11 cellular contexts compared by ENCODE assay signal in genomic region chr13:33721719-33722118, GRCh38.
A peak's percentile ranks its signal among the peaks of the same experiment; 100 is the strongest.
DNase-seq lines count a peak whose midpoint lies in the region; ATAC-seq and TF ChIP-seq lines count a peak whose summit lies in the region.
"Had no signal": no experiment of that assay in that cellular context is flagged by ENCODE, and none has a peak within 500 bp of the region (broad histone marks: within the 10 kb centered on the region; RNA-seq: fewer than 3 reads in every experiment).

No MANE protein-coding gene starts in this region.

- no peak overlapping the region for H3K4me3 Mint-ChIP-seq in T-helper 17 cell
- H3K4me3 Mint-ChIP-seq in activated CD8-positive, alpha-beta memory T cell treated with anti-CD3 and anti-CD28 coated beads, Interleukin-2, amount 10 ng/mL, durations not matched to agents 7 days and 5 days = no peak overlapping the region

- no peak for ATAC-seq in T-helper 17 cell
- no peak for ATAC-seq in GM18505 (IDR thresholded peaks at IDR 0.05; ENCODE audit: unreplicated experiment)
- ATAC-seq in activated CD8-positive, alpha-beta memory T cell treated with anti-CD3 and anti-CD28 coated beads, Interleukin-2, amount 10 ng/mL, durations not matched to agents 7 days and 5 days = no peak
- no peak for ATAC-seq in HG02623 (IDR thresholded peaks at IDR 0.05; ENCODE audit: unreplicated experiment)

- CTCF ChIA-PET in activated CD8-positive, alpha-beta memory T cell treated with anti-CD3 and anti-CD28 coated beads, Interleukin-2, amount 10 ng/mL, durations not matched to agents 7 days and 5 days (lab: Charles Lee) = interaction anchor here (0.6 to 4.6 kb wide), 4 partner anchors 111 to 1136 kb away, joined by 3 to 34 read pairs (median 13); partner anchors contain the start of gene PDS5B

- no peak for TF ChIP-seq POLR2A in GM18505 (IDR thresholded peaks at IDR 0.05; ENCODE audit: borderline replicate concordance, extremely low read depth, insufficient read depth, insufficient read length)

- no peak for TF ChIP-seq CTCF in fibroblast of pulmonary artery (IDR thresholded peaks at IDR 0.05; ENCODE audit: low read length, missing control alignments)

- no peaks in the 10 kb centered on the region for H3K27me3 Mint-ChIP-seq in T-helper 17 cell
- no peaks in the 10 kb centered on the region for H3K27me3 Mint-ChIP-seq in activated CD8-positive, alpha-beta memory T cell treated with anti-CD3 and anti-CD28 coated beads, Interleukin-2, amount 10 ng/mL, durations not matched to agents 7 days and 5 days
- H3K27me3 Mint-ChIP-seq: activated naive CD8-positive, alpha-beta T cell treated with anti-CD3 and anti-CD28 coated beads, Interleukin-2, amount 10 ng/mL, durations not matched to agents 7 days and 5 days had no signal

- peaks cover 3% of the 10 kb centered on the region for H3K9me3 Mint-ChIP-seq in activated CD8-positive, alpha-beta memory T cell treated with anti-CD3 and anti-CD28 coated beads, Interleukin-2, amount 10 ng/mL, durations not matched to agents 7 days and 5 days (ENCODE audit: low read depth)
- H3K9me3 Mint-ChIP-seq: activated naive CD8-positive, alpha-beta T cell treated with anti-CD3 and anti-CD28 coated beads, Interleukin-2, amount 10 ng/mL, durations not matched to agents 7 days and 5 days had no signal

- peaks cover 3% of the 10 kb centered on the region for H3K36me3 Mint-ChIP-seq in T-helper 17 cell (ENCODE audit: low read depth)
- H3K36me3 Mint-ChIP-seq in activated CD8-positive, alpha-beta memory T cell treated with anti-CD3 and anti-CD28 coated beads, Interleukin-2, amount 10 ng/mL, durations not matched to agents 7 days and 5 days = peaks cover 1% of the 10 kb centered on the region
- H3K36me3 Mint-ChIP-seq: activated naive CD8-positive, alpha-beta T cell treated with anti-CD3 and anti-CD28 coated beads, Interleukin-2, amount 10 ng/mL, durations not matched to agents 7 days and 5 days had no signal

- H3K4me1 Mint-ChIP-seq in T-helper 17 cell = peaks cover 12% of the 10 kb centered on the region
- H3K4me1 Mint-ChIP-seq in activated CD8-positive, alpha-beta memory T cell treated with anti-CD3 and anti-CD28 coated beads, Interleukin-2, amount 10 ng/mL, durations not matched to agents 7 days and 5 days = peaks cover 19% of the 10 kb centered on the region

- no peaks in the 10 kb centered on the region for H3K9me3 ChIP-seq in T-helper 17 cell (ENCODE audit: control insufficient read depth, low read length, poor library complexity, severe bottlenecking)

- peak; percentile 86 for DNase-seq in EH (ENCODE audit: low read depth)
- no peak for DNase-seq in T-helper 17 cell
- peak; percentile 64 for DNase-seq in fibroblast of pulmonary artery (ENCODE audit: low read depth)
- peak; percentile 41 for DNase-seq in pons (ENCODE audit: low spot score)
- DNase-seq in activated CD8-positive, alpha-beta memory T cell treated with anti-CD3 and anti-CD28 coated beads, Interleukin-2, amount 10 ng/mL, durations not matched to agents 7 days and 5 days = no peak
- no peak for DNase-seq in Ammon's horn (ENCODE audit: low spot score)
- DNase-seq: activated naive CD8-positive, alpha-beta T cell treated with anti-CD3 and anti-CD28 coated beads, Interleukin-2, amount 10 ng/mL, durations not matched to agents 7 days and 5 days; COR-L47; NCI-H510A had no signal

- H3K27ac Mint-ChIP-seq in T-helper 17 cell = peak overlapping the region; percentile 27
- no peak overlapping the region for H3K27ac Mint-ChIP-seq in activated CD8-positive, alpha-beta memory T cell treated with anti-CD3 and anti-CD28 coated beads, Interleukin-2, amount 10 ng/mL, durations not matched to agents 7 days and 5 days
- H3K27ac Mint-ChIP-seq: activated naive CD8-positive, alpha-beta T cell treated with anti-CD3 and anti-CD28 coated beads, Interleukin-2, amount 10 ng/mL, durations not matched to agents 7 days and 5 days had no signal

- no peak overlapping the region for H3K4me3 ChIP-seq in fibroblast of pulmonary artery (replicated peaks; ENCODE audit: low read depth, low read length)

Comparison
In these comparisons a context has a peak if more than half of its experiments do, and no peak if none do; other contexts are left out.
1. DNase-seq: peak in EH (single experiment), fibroblast of pulmonary artery (single experiment) and pons (single experiment); none in T-helper 17 cell (0 of 3), activated CD8-positive, alpha-beta memory T cell treated with anti-CD3 and anti-CD28 coated beads, Interleukin-2, amount 10 ng/mL, durations not matched to agents 7 days and 5 days (single experiment) and Ammon's horn (single experiment).